13 cellular contexts compared by ENCODE assay signal in the genomic region with DNA sequence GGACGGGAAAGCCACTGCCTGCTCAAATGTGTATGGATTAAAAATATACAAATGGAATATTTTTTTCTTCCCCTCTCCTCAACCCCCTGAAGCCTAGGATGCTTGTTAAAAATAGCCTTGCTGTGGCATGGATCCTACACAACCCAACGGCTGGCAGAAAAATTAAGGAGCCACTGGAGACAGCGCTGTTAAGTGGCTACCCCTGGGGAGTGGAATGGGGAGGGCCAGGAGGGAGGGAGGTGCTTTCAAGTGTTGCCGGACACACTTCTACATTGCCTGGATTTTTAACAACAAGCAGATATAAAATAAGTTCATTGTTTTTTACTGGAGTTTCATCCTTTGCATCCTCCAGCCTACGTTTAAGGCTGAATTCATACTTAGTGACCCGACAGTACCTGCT.
DNase-seq lines count a peak whose midpoint lies in the region; ATAC-seq and TF ChIP-seq lines count a peak whose summit lies in the region.
"Had no signal": no experiment of that assay in that cellular context is flagged by ENCODE, and none has a peak within 500 bp of the region (broad histone marks: within the 10 kb centered on the region; RNA-seq: fewer than 3 reads in every experiment).

No MANE protein-coding gene starts in this region.

- TF ChIP-seq POLR2A in testis (IDR thresholded peaks at IDR 0.05) = no peak

- H3K27ac ChIP-seq in testis = peak overlapping the region; percentile 14 to 74

- ATAC-seq in left cardiac atrium (peak; percentile 48 to 58), GM21528 (IDR thresholded peaks at IDR 0.05; ENCODE audit: low FRiP score, unreplicated experiment) (no peak)
- ATAC-seq: sciatic nerve had no signal

- 60 to 66% methylated on average over 6 of the region's 6 CpGs for WGBS in testis, 2 donors

- intact Hi-C loops in left cardiac atrium (cut with DNase I) (loop anchor here in 1 of 2 donors (5.0 kb wide), 3 partner anchors 65 to 310 kb away; a partner anchor contains a TSS), testis (cut with DNase I; ENCODE audit: low total_unique reads) (no loop called here)

- no peak for TF ChIP-seq CTCF in testis (IDR thresholded peaks at IDR 0.05)

- DNase-seq in NCI-H1436 treated with DMSO at 0.1 percent for 48 hours (lab: John Stamatoyannopoulos, UW) (peak; percentile 26), NCI-H446 (lab: John Stamatoyannopoulos, UW) (peak; percentile 7 to 65), left cardiac atrium (no peak), testis (no peak), HT-29 (ENCODE audit: low spot score) (no peak), NK-92 (lab: John Stamatoyannopoulos, UW; ENCODE audit: unreplicated experiment) (no peak)
- DNase-seq: activated CD4-positive, alpha-beta T cell treated with anti-CD3 and anti-CD28 coated beads, Interleukin-2, amount 10 ng/mL, durations not matched to agents 7 days and 5 days; CD4-positive, CD25-positive, alpha-beta regulatory T cell; effector memory CD4-positive, alpha-beta T cell; foreskin fibroblast; MM.1S had no signal

- H3K27me3 ChIP-seq in testis = no peaks in the 10 kb centered on the region

- no peak overlapping the region for H3K4me3 ChIP-seq in testis

- H3K9me3 ChIP-seq in testis = no peaks in the 10 kb centered on the region

- H3K4me1 ChIP-seq in testis = peaks cover 55% of the 10 kb centered on the region

- no peaks in the 10 kb centered on the region for H3K36me3 ChIP-seq in testis (ENCODE audit: low read depth, missing control alignments)

Comparison
In these comparisons a context has a peak if more than half of its experiments do, and no peak if none do; other contexts are left out.
1. DNase-seq: peak in NCI-H1436 treated with DMSO at 0.1 percent for 48 hours (single experiment) and NCI-H446 (2 of 2); none in left cardiac atrium (single experiment), testis (single experiment), HT-29 (single experiment) and NK-92 (single experiment).